In the genomic region with DNA sequence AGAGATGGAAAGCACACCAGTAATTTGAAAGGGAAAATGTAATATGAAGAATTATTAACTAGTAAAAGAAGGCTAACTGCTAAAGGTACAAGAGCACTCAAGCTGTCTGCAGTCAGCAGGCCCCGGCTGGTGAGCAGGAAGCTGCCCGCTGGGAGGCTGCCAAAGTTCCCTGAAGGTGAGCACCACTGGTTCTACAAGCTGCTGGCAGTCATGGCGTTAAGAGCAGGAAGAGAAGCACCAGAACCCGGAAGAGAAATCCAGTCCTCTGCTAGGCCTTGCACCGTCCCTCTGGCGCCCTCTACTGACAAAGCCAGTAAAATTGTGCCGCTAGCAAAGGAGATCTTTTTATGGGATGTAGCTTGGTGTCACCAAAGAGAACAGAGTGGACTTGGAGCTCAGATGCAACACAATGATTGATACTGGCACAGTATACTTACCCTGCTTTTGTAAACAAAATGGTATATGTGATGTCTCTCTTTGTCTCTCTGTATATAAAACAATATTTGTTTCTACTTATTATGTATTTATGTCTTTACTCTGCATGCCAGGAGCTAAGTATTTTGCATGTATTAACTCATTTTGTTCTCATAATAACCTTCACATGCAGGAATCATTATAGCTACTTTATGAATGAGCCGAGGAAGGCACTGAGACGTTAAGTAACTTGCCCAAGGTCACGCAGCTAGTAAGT, we compare ENCODE assay signal across 1 cellular context.
TF ChIP-seq lines count a peak whose summit lies in the region.

No MANE protein-coding gene starts in this region.

TF ChIP-seq in HepG2, 621 proteins besides CTCF, POLR2A, EP300 and RAD21 (continued from another document and continues in another):
- TF ChIP-seq, protein P1, sequence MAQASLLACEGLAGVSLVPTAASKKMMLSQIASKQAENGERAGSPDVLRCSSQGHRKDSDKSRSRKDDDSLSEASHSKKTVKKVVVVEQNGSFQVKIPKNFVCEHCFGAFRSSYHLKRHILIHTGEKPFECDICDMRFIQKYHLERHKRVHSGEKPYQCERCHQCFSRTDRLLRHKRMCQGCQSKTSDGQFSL (CRISPR knock-in tag; IDR thresholded peaks at IDR 0.05) = peak; percentile 61
- TF ChIP-seq AHR (CRISPR knock-in tag; IDR thresholded peaks at IDR 0.05) = peak; percentile 92; the same call in 1 of the 2 replicates
- TF ChIP-seq ZFP82 (CRISPR knock-in tag; IDR thresholded peaks at IDR 0.05; ENCODE audit: borderline replicate concordance) = no peak
- peak; percentile 57 for TF ChIP-seq CBX1 (IDR thresholded peaks at IDR 0.05; ENCODE audit: low read depth)
- TF ChIP-seq, protein P2, sequence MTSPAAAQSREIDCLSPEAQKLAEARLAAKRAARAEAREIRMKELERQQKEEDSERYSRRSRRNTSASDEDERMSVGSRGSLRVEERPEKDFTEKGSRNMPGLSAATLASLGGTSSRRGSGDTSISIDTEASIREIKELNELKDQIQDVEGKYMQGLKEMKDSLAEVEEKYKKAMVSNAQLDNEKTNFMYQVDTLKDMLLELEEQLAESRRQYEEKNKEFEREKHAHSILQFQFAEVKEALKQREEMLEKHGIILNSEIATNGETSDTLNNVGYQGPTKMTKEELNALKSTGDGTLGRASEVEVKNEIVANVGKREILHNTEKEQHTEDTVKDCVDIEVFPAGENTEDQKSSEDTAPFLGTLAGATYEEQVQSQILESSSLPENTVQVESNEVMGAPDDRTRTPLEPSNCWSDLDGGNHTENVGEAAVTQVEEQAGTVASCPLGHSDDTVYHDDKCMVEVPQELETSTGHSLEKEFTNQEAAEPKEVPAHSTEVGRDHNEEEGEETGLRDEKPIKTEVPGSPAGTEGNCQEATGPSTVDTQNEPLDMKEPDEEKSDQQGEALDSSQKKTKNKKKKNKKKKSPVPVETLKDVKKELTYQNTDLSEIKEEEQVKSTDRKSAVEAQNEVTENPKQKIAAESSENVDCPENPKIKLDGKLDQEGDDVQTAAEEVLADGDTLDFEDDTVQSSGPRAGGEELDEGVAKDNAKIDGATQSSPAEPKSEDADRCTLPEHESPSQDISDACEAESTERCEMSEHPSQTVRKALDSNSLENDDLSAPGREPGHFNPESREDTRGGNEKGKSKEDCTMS (CRISPR knock-in tag; conservative IDR thresholded peaks at IDR 0.05) = no peak
- peak; percentile 40; the same call in 1 of the 2 replicates for TF ChIP-seq SPEN (CRISPR knock-in tag; IDR thresholded peaks at IDR 0.05; ENCODE audit: low read depth)
- TF ChIP-seq KDM1A (CRISPR knock-in tag; IDR thresholded peaks at IDR 0.05) = peak; percentile 30; the same call in 1 of the 2 replicates
- 0 out of 2 replicates have a peak, but pooled peaks have one; percentile 27 for TF ChIP-seq NR2F2 (IDR thresholded peaks at IDR 0.05; ENCODE audit: borderline replicate concordance, low read depth)
- TF ChIP-seq, protein P3, sequence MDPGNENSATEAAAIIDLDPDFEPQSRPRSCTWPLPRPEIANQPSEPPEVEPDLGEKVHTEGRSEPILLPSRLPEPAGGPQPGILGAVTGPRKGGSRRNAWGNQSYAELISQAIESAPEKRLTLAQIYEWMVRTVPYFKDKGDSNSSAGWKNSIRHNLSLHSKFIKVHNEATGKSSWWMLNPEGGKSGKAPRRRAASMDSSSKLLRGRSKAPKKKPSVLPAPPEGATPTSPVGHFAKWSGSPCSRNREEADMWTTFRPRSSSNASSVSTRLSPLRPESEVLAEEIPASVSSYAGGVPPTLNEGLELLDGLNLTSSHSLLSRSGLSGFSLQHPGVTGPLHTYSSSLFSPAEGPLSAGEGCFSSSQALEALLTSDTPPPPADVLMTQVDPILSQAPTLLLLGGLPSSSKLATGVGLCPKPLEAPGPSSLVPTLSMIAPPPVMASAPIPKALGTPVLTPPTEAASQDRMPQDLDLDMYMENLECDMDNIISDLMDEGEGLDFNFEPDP (CRISPR knock-in tag; conservative IDR thresholded peaks at IDR 0.05) = no peak
- TF ChIP-seq, protein P4, sequence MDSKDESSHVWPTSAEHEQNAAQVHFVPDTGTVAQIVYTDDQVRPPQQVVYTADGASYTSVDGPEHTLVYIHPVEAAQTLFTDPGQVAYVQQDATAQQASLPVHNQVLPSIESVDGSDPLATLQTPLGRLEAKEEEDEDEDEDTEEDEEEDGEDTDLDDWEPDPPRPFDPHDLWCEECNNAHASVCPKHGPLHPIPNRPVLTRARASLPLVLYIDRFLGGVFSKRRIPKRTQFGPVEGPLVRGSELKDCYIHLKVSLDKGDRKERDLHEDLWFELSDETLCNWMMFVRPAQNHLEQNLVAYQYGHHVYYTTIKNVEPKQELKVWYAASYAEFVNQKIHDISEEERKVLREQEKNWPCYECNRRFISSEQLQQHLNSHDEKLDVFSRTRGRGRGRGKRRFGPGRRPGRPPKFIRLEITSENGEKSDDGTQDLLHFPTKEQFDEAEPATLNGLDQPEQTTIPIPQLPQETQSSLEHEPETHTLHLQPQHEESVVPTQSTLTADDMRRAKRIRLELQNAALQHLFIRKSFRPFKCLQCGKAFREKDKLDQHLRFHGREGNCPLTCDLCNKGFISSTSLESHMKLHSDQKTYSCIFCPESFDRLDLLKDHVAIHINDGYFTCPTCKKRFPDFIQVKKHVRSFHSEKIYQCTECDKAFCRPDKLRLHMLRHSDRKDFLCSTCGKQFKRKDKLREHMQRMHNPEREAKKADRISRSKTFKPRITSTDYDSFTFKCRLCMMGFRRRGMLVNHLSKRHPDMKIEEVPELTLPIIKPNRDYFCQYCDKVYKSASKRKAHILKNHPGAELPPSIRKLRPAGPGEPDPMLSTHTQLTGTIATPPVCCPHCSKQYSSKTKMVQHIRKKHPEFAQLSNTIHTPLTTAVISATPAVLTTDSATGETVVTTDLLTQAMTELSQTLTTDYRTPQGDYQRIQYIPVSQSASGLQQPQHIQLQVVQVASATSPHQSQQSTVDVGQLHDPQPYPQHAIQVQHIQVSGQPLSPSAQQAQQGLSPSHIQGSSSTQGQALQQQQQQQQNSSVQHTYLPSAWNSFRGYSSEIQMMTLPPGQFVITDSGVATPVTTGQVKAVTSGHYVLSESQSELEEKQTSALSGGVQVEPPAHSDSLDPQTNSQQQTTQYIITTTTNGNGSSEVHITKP (CRISPR knock-in tag; IDR thresholded peaks at IDR 0.05; ENCODE audit: low read depth) = no peak
- peak; percentile 86; the same call in 1 of the 2 replicates for TF ChIP-seq RFXAP (CRISPR knock-in tag; IDR thresholded peaks at IDR 0.05; ENCODE audit: borderline replicate concordance)
- no peak for TF ChIP-seq ZKSCAN5 (CRISPR knock-in tag; IDR thresholded peaks at IDR 0.05)
- peak; percentile 58; the same call in 1 of the 2 replicates for TF ChIP-seq SMAD1 (CRISPR knock-in tag; IDR thresholded peaks at IDR 0.05; ENCODE audit: borderline replicate concordance, low read depth)
- TF ChIP-seq ZNF317 (CRISPR knock-in tag; IDR thresholded peaks at IDR 0.05) = peak; percentile 64; the same call in 1 of the 2 replicates
- TF ChIP-seq, protein P5, sequence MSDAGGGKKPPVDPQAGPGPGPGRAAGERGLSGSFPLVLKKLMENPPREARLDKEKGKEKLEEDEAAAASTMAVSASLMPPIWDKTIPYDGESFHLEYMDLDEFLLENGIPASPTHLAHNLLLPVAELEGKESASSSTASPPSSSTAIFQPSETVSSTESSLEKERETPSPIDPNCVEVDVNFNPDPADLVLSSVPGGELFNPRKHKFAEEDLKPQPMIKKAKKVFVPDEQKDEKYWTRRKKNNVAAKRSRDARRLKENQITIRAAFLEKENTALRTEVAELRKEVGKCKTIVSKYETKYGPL (CRISPR knock-in tag; IDR thresholded peaks at IDR 0.05) = no peak
- no peak for TF ChIP-seq SMARCE1 (IDR thresholded peaks at IDR 0.05; ENCODE audit: borderline replicate concordance)
- TF ChIP-seq ZNF891 (CRISPR knock-in tag; IDR thresholded peaks at IDR 0.05) = peak; percentile 83
- TF ChIP-seq, protein P6, sequence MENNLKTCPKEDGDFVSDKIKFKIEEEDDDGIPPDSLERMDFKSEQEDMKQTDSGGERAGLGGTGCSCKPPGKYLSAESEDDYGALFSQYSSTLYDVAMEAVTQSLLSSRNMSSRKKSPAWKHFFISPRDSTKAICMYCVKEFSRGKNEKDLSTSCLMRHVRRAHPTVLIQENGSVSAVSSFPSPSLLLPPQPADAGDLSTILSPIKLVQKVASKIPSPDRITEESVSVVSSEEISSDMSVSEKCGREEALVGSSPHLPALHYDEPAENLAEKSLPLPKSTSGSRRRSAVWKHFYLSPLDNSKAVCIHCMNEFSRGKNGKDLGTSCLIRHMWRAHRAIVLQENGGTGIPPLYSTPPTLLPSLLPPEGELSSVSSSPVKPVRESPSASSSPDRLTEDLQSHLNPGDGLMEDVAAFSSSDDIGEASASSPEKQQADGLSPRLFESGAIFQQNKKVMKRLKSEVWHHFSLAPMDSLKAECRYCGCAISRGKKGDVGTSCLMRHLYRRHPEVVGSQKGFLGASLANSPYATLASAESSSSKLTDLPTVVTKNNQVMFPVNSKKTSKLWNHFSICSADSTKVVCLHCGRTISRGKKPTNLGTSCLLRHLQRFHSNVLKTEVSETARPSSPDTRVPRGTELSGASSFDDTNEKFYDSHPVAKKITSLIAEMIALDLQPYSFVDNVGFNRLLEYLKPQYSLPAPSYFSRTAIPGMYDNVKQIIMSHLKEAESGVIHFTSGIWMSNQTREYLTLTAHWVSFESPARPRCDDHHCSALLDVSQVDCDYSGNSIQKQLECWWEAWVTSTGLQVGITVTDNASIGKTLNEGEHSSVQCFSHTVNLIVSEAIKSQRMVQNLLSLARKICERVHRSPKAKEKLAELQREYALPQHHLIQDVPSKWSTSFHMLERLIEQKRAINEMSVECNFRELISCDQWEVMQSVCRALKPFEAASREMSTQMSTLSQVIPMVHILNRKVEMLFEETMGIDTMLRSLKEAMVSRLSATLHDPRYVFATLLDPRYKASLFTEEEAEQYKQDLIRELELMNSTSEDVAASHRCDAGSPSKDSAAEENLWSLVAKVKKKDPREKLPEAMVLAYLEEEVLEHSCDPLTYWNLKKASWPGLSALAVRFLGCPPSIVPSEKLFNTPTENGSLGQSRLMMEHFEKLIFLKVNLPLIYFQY (CRISPR knock-in tag; IDR thresholded peaks at IDR 0.05; ENCODE audit: borderline replicate concordance) = peak; percentile 64; the same call in 1 of the 2 replicates
- peak; percentile 90 for TF ChIP-seq ZNF644 (CRISPR knock-in tag; IDR thresholded peaks at IDR 0.05; ENCODE audit: low read depth)
- TF ChIP-seq DMAP1 (CRISPR knock-in tag; IDR thresholded peaks at IDR 0.05) = peak; percentile 73; the same call in 1 of the 2 replicates
- TF ChIP-seq KDM4B (CRISPR knock-in tag; IDR thresholded peaks at IDR 0.05) = peak; percentile 71; the same call in 1 of the 2 replicates
- TF ChIP-seq ZFP1 (CRISPR knock-in tag; IDR thresholded peaks at IDR 0.05) = peak; percentile 87; the same call in 1 of the 2 replicates
- TF ChIP-seq SATB2 (CRISPR knock-in tag; IDR thresholded peaks at IDR 0.05) = no peak
- TF ChIP-seq GFI1 (CRISPR knock-in tag; IDR thresholded peaks at IDR 0.05; ENCODE audit: borderline replicate concordance) = no peak; the same call in 1 of the 2 replicates
- TF ChIP-seq, protein P7, sequence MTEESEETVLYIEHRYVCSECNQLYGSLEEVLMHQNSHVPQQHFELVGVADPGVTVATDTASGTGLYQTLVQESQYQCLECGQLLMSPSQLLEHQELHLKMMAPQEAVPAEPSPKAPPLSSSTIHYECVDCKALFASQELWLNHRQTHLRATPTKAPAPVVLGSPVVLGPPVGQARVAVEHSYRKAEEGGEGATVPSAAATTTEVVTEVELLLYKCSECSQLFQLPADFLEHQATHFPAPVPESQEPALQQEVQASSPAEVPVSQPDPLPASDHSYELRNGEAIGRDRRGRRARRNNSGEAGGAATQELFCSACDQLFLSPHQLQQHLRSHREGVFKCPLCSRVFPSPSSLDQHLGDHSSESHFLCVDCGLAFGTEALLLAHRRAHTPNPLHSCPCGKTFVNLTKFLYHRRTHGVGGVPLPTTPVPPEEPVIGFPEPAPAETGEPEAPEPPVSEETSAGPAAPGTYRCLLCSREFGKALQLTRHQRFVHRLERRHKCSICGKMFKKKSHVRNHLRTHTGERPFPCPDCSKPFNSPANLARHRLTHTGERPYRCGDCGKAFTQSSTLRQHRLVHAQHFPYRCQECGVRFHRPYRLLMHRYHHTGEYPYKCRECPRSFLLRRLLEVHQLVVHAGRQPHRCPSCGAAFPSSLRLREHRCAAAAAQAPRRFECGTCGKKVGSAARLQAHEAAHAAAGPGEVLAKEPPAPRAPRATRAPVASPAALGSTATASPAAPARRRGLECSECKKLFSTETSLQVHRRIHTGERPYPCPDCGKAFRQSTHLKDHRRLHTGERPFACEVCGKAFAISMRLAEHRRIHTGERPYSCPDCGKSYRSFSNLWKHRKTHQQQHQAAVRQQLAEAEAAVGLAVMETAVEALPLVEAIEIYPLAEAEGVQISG (CRISPR knock-in tag; IDR thresholded peaks at IDR 0.05) = peak; percentile 92
- peak; percentile 96 for TF ChIP-seq ZNF605 (CRISPR knock-in tag; IDR thresholded peaks at IDR 0.05)
- TF ChIP-seq ZNF12 (CRISPR knock-in tag; IDR thresholded peaks at IDR 0.05) = no peak
- no peak for TF ChIP-seq ZNF562 (CRISPR knock-in tag; IDR thresholded peaks at IDR 0.05; ENCODE audit: borderline replicate concordance)
- TF ChIP-seq PRPF4 (IDR thresholded peaks at IDR 0.05; ENCODE audit: low read depth, low read length, poor library complexity, severe bottlenecking) = no peak
- TF ChIP-seq ZNF33B (CRISPR knock-in tag; IDR thresholded peaks at IDR 0.05) = peak; percentile 86; the same call in 1 of the 2 replicates
- peak; percentile 61; the same call in 1 of the 2 replicates for TF ChIP-seq ZBTB7B (CRISPR knock-in tag; IDR thresholded peaks at IDR 0.05)
- peak; percentile 87; the same call in 1 of the 2 replicates for TF ChIP-seq ZNF331 (CRISPR knock-in tag; IDR thresholded peaks at IDR 0.05)
- TF ChIP-seq ELF4 (CRISPR knock-in tag; IDR thresholded peaks at IDR 0.05; ENCODE audit: borderline replicate concordance) = peak; percentile 97
- TF ChIP-seq RBFOX2 (IDR thresholded peaks at IDR 0.05; ENCODE audit: low read depth, low read length) = peak; percentile 66
- TF ChIP-seq, protein P8, sequence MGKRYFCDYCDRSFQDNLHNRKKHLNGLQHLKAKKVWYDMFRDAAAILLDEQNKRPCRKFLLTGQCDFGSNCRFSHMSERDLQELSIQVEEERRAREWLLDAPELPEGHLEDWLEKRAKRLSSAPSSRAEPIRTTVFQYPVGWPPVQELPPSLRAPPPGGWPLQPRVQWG (CRISPR knock-in tag; IDR thresholded peaks at IDR 0.05; ENCODE audit: borderline replicate concordance, low read depth) = no peak
- TF ChIP-seq KMT2B (CRISPR knock-in tag; IDR thresholded peaks at IDR 0.05) = peak; percentile 84
- TF ChIP-seq, protein P9, sequence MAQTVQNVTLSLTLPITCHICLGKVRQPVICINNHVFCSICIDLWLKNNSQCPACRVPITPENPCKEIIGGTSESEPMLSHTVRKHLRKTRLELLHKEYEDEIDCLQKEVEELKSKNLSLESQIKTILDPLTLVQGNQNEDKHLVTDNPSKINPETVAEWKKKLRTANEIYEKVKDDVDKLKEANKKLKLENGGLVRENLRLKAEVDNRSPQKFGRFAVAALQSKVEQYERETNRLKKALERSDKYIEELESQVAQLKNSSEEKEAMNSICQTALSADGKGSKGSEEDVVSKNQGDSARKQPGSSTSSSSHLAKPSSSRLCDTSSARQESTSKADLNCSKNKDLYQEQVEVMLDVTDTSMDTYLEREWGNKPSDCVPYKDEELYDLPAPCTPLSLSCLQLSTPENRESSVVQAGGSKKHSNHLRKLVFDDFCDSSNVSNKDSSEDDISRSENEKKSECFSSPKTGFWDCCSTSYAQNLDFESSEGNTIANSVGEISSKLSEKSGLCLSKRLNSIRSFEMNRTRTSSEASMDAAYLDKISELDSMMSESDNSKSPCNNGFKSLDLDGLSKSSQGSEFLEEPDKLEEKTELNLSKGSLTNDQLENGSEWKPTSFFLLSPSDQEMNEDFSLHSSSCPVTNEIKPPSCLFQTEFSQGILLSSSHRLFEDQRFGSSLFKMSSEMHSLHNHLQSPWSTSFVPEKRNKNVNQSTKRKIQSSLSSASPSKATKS (CRISPR knock-in tag; IDR thresholded peaks at IDR 0.05) = 0 out of 2 replicates have a peak, but pooled peaks have one; percentile 5
- peak; percentile 36; the same call in 1 of the 2 replicates for TF ChIP-seq PITX1 (CRISPR knock-in tag; IDR thresholded peaks at IDR 0.05)
- TF ChIP-seq ZNF781 (CRISPR knock-in tag; IDR thresholded peaks at IDR 0.05; ENCODE audit: borderline replicate concordance, not compliant biosample characterization) = no peak
